Comparison of ENCODE assay signal across 9 cellular contexts in genomic region chr1:63322248-63322943, GRCh38. TPM values are rescaled to one million over a fixed set of nuclear protein-coding genes. Genes with fewer than 3 reads are reported as not detected.
A peak's percentile ranks its signal among the peaks of the same experiment; 100 is the strongest.
DNase-seq lines count a peak whose midpoint lies in the region; ATAC-seq, FAIRE-seq and TF ChIP-seq lines count a peak whose summit lies in the region.
"Had no signal": no experiment of that assay in that cellular context is flagged by ENCODE, and none has a peak within 500 bp of the region (broad histone marks: within the 10 kb centered on the region; RNA-seq: fewer than 3 reads in every experiment).

Gene FOXD3, plus strand, starts transcription at chr1:63322567. Its CDS starts 492 bp downstream, at chr1:63323059.

- H3K36me3 ChIP-seq in Peyer's patch (no peaks in the 10 kb centered on the region), right lobe of liver (no peaks in the 10 kb centered on the region), testis (ENCODE audit: low read depth, missing control alignments) (no peaks in the 10 kb centered on the region)

- intact Hi-C loops in right lobe of liver (cut with DNase I) = loop anchor here in 1 of 2 donors (10.0 kb wide), 1 partner anchor 112 kb away; no protein-coding TSS in a partner anchor
- intact Hi-C loops in testis (cut with DNase I; ENCODE audit: low total_unique reads) = no loop called here

- WGBS in right lobe of liver (ENCODE audit: insufficient coverage, low coverage, low lambda C conversion rate, missing lambda C conversion rate) = 0% methylated on average over 13 of the region's 78 CpGs
- 0 to 1% methylated on average over 26 to 48 of the region's 78 CpGs for WGBS in testis, 2 donors

- TF ChIP-seq POLR2A in GM12891 (IDR thresholded peaks at IDR 0.05; ENCODE audit: low read depth, low read length) (no peak), Peyer's patch (IDR thresholded peaks at IDR 0.05) (no peak), right lobe of liver (IDR thresholded peaks at IDR 0.05) (no peak), testis (IDR thresholded peaks at IDR 0.05) (no peak)

- H3K27ac ChIP-seq in Peyer's patch = no peak within 1 kb of the TSS
- no peak within 1 kb of the TSS for H3K27ac ChIP-seq in right lobe of liver
- H3K27ac ChIP-seq in testis = no peak within 1 kb of the TSS

- peak; percentile 26 for FAIRE-seq in GM12891 (lab: Jason Lieb, UNC)

- ATAC-seq in HG03280 (IDR thresholded peaks at IDR 0.05; ENCODE audit: unreplicated experiment) (peak; percentile 51), right lobe of liver (peak; percentile 48 to 79 (median 66)), HG03196 (IDR thresholded peaks at IDR 0.05; ENCODE audit: unreplicated experiment) (no peak)

- H3K27me3 ChIP-seq in Peyer's patch (peaks cover 6 to 90% of the 10 kb centered on the region in 2 donors), right lobe of liver (peaks cover 35 to 85% of the 10 kb centered on the region in 2 donors), testis (no peaks in the 10 kb centered on the region)

- H3K4me1 ChIP-seq in Peyer's patch (peaks cover 0 to 48% (median 18%) of the 10 kb centered on the region in 4 donors), right lobe of liver (peaks cover 0 to 19% (median 2%) of the 10 kb centered on the region in 4 donors), testis (peaks cover 14% of the 10 kb centered on the region)

- POLR2A ChIA-PET in AG04449 (lab: Yijun Ruan, JAX) = no interaction called here

- H3K4me3 ChIP-seq in AG04449 (ENCODE audit: low read depth, low read length) (peak within 1 kb of the TSS; percentile 42), Peyer's patch (peak within 1 kb of the TSS; percentile 33 to 52 (median 46)), right lobe of liver (peak within 1 kb of the TSS; percentile 33 to 45 (median 36)), testis (peak within 1 kb of the TSS; percentile 48 to 59)

- CTCF ChIA-PET in AG04449 (lab: Yijun Ruan, JAX) = interaction anchor here (0.7 to 1.4 kb wide), 2 partner anchors 29 to 59 kb away, joined by 3 to 4 read pairs; no protein-coding TSS in a partner anchor

- H3K9me3 ChIP-seq in Peyer's patch (peaks cover 0 to 32% (median 0%) of the 10 kb centered on the region in 4 donors), right lobe of liver (no peaks in the 10 kb centered on the region), testis (no peaks in the 10 kb centered on the region)

- TF ChIP-seq CTCF in AG04449 (IDR thresholded peaks at IDR 0.05; ENCODE audit: insufficient read depth, low read length, missing control alignments) (no peak), Peyer's patch (IDR thresholded peaks at IDR 0.05) (no peak), right lobe of liver (IDR thresholded peaks at IDR 0.05) (no peak), testis (IDR thresholded peaks at IDR 0.05) (no peak)

- no peak for DNase-seq in AG04449 (ENCODE audit: low read depth, low spot score)
- DNase-seq in GM12891 (ENCODE audit: insufficient read length, low spot score) = no peak
- peak in 2 of 3 donors; percentile 65 to 79 for DNase-seq in Peyer's patch
- DNase-seq in cerebellar cortex (ENCODE audit: low spot score) = peak; percentile 22
- peak; percentile 66 to 81 (median 67) for DNase-seq in right lobe of liver
- peak; percentile 73 for DNase-seq in testis

TF ChIP-seq in GM12891, 5 proteins besides CTCF, POLR2A, EP300 and RAD21:
- no peak for TF ChIP-seq POLR2AphosphoS5 (IDR thresholded peaks at IDR 0.05; ENCODE audit: low read depth, low read length)
- no peak for TF ChIP-seq SPI1 (IDR thresholded peaks at IDR 0.05; ENCODE audit: low read depth, low read length)
- no peak for TF ChIP-seq TAF1 (IDR thresholded peaks at IDR 0.05; ENCODE audit: low read depth, low read length)
- no peak for TF ChIP-seq POU2F2 (IDR thresholded peaks at IDR 0.05; ENCODE audit: low read depth, low read length)
- no peak for TF ChIP-seq PAX5 (IDR thresholded peaks at IDR 0.05; ENCODE audit: insufficient read depth, low read length, severe bottlenecking)

RNA-seq across cellular contexts. Expression of gene FOXD3, which starts in this region (rescaled TPM):
- polyA plus RNA-seq in GM12891 (2012; ENCODE audit: low read depth, missing spikeins) = not detected
- total RNA-seq in Peyer's patch = not detected
- under 1 TPM in 1 of 6 experiments, not detected in 5; 0.12 TPM for total RNA-seq in right lobe of liver
- 1 to 10 TPM in 1 of 2 donors, under 1 TPM in 1; 0.37 to 3.5 TPM for total RNA-seq in testis
- 0.69 TPM for polyA plus RNA-seq in testis (ENCODE audit: insufficient read depth, low read depth, low replicate concordance)
- total RNA-seq: pulmonary artery endothelial cell had no signal

Comparison
In these comparisons a context has a peak if more than half of its experiments do, and no peak if none do; other contexts are left out.
1. Peak in DNase-seq and H3K4me3 ChIP-seq in Peyer's patch; RNA of the gene not detected or under 1 TPM.
2. Peak in DNase-seq, ATAC-seq and H3K4me3 ChIP-seq in right lobe of liver; RNA of the gene not detected or under 1 TPM.
3. DNase-seq: peak in cerebellar cortex (single experiment) and testis (single experiment); none in AG04449 (single experiment) and GM12891 (single experiment).
4. Peak in every context shown above with its lines, with median percentiles within 50 percentile points of each other: H3K4me3 ChIP-seq.